In genomic region chr9:33263936-33264472, GRCh38 we compare ENCODE assay signal across 8 cellular contexts. TPM values are rescaled to one million over a fixed set of nuclear protein-coding genes. Genes with fewer than 3 reads are reported as not detected.
DNase-seq lines count a peak whose midpoint lies in the region; ATAC-seq, FAIRE-seq and TF ChIP-seq lines count a peak whose summit lies in the region.

No MANE protein-coding gene starts in this region.

- no peaks in the 10 kb centered on the region for H4K20me1 ChIP-seq in keratinocyte (ENCODE audit: control insufficient read depth, extremely low read depth, insufficient read depth, low read length)

- H3K4me2 ChIP-seq in keratinocyte (ENCODE audit: control insufficient read depth, extremely low read depth, insufficient read depth, low read depth, low read length): peak overlapping the region; percentile 88

- peaks cover 44% of the 10 kb centered on the region for H3K79me2 ChIP-seq in keratinocyte (ENCODE audit: control insufficient read depth, insufficient read depth, low read length)

- H3K36me3 Mint-ChIP-seq in CD4-positive, CD25-positive, alpha-beta regulatory T cell: peaks cover 26% of the 10 kb centered on the region

- no peaks in the 10 kb centered on the region for H3K27me3 Mint-ChIP-seq in CD4-positive, CD25-positive, alpha-beta regulatory T cell

- DNase-seq in CD4-positive, CD25-positive, alpha-beta regulatory T cell: peak; percentile 23 to 60 (median 49)
- DNase-seq in GM19240 (ENCODE audit: insufficient read length, low spot score) (peak; percentile 28), T-helper 1 cell (peak; percentile 25 to 34 (median 26)), breast epithelium (ENCODE audit: low spot score in 2 of 2) (peak; percentile 31 to 59), keratinocyte (ENCODE audit: low read depth, low spot score) (no peak), NCI-H2107 treated with DMSO at 0.1 percent for 48 hours (lab: John Stamatoyannopoulos, UW; ENCODE audit: unreplicated experiment) (no peak)
- peak; percentile 7 to 32 for DNase-seq in stimulated activated CD4-positive, alpha-beta T cell treated with anti-CD3 and anti-CD28 coated beads, Interleukin-12 subunit alpha, Interleukin-12 subunit beta, amount 100 ng/mL, for 24 hours (ENCODE audit: low read depth in 2 of 2)

- TF ChIP-seq POLR2A in breast epithelium (IDR thresholded peaks at IDR 0.05): no peak

- H3K27me3 ChIP-seq in CD4-positive, CD25-positive, alpha-beta regulatory T cell (ENCODE audit: control insufficient read depth, insufficient read depth, low read length): no peaks in the 10 kb centered on the region
- H3K27me3 ChIP-seq in breast epithelium: no peaks in the 10 kb centered on the region
- H3K27me3 ChIP-seq in keratinocyte (ENCODE audit: control insufficient read depth, extremely low read depth, insufficient read depth, low read length): no peaks in the 10 kb centered on the region

- peaks cover 48% of the 10 kb centered on the region for H3K36me3 ChIP-seq in CD4-positive, CD25-positive, alpha-beta regulatory T cell (ENCODE audit: control insufficient read depth, insufficient read depth, low read length)
- H3K36me3 ChIP-seq in breast epithelium (no peaks in the 10 kb centered on the region), keratinocyte (ENCODE audit: control insufficient read depth in 2 of 2, extremely low read depth in 1 of 2, insufficient read depth in 2 of 2, low read length in 2 of 2) (peaks cover 19% of the 10 kb centered on the region in 2 experiments)

- dilution Hi-C loops in keratinocyte (cut with MboI; ENCODE audit: extremely low pct_ligation_motif_present, low sequenced_read_pairs): no loop called here

- H3K9me3 Mint-ChIP-seq in CD4-positive, CD25-positive, alpha-beta regulatory T cell: no peaks in the 10 kb centered on the region

- no peaks in the 10 kb centered on the region for H3K9me3 ChIP-seq in CD4-positive, CD25-positive, alpha-beta regulatory T cell (ENCODE audit: control insufficient read depth in 2 of 2, low read length in 2 of 2)
- H3K9me3 ChIP-seq in breast epithelium (no peaks in the 10 kb centered on the region), keratinocyte (ENCODE audit: control insufficient read depth, low read depth, low read length) (no peaks in the 10 kb centered on the region)

- ATAC-seq in CD4-positive, CD25-positive, alpha-beta regulatory T cell (ENCODE audit: low read depth in 2 of 2): no peak
- ATAC-seq in HG03378 (IDR thresholded peaks at IDR 0.05; ENCODE audit: unreplicated experiment): peak; percentile 21

- H3K4me3 Mint-ChIP-seq in CD4-positive, CD25-positive, alpha-beta regulatory T cell: peak overlapping the region; percentile 93 to 99 (median 96)

- peak overlapping the region; percentile 81 for H2AFZ ChIP-seq in keratinocyte (ENCODE audit: control insufficient read depth, low read length)

- no peak for FAIRE-seq in keratinocyte (lab: Jason Lieb, UNC)

- no peak for TF ChIP-seq CTCF in breast epithelium (IDR thresholded peaks at IDR 0.05)
- TF ChIP-seq CTCF in keratinocyte (optimal IDR thresholded peaks at IDR 0.05 in 1 of 3, IDR thresholded peaks at IDR 0.05 in 1 of 3, conservative IDR thresholded peaks at IDR 0.05 in 1 of 3; ENCODE audit: extremely low read depth in 1 of 3, insufficient read depth in 2 of 3, low read length in 3 of 3): no peak

- peak overlapping the region; percentile 93 for H3K4me3 ChIP-seq in CD4-positive, CD25-positive, alpha-beta regulatory T cell (ENCODE audit: low read depth, low read length)
- H3K4me3 ChIP-seq in breast epithelium (peak overlapping the region; percentile 97 to 98 (median 98)), keratinocyte (ENCODE audit: control insufficient read depth in 2 of 3, extremely low read depth in 1 of 3, insufficient read depth in 2 of 3, low read depth in 1 of 3, low read length in 3 of 3) (peak overlapping the region; percentile 75 to 98 (median 91))

- intact Hi-C loops in breast epithelium (cut with DNase I; ENCODE audit: low total_unique reads): loop anchor here (2.0 kb wide), 1 partner anchor 73 kb away; no protein-coding TSS in a partner anchor

- H3K27ac ChIP-seq in CD4-positive, CD25-positive, alpha-beta regulatory T cell (ENCODE audit: insufficient read depth, low read length, poor library complexity, severe bottlenecking): peak overlapping the region; percentile 88
- H3K27ac ChIP-seq in breast epithelium (peak overlapping the region; percentile 95), keratinocyte (ENCODE audit: control insufficient read depth, insufficient read depth, low read length) (peak overlapping the region; percentile 96)

- peak overlapping the region; percentile 98 for H3K9ac ChIP-seq in keratinocyte (ENCODE audit: control insufficient read depth, extremely low read depth, insufficient read depth, low read length)

- H3K4me1 ChIP-seq in CD4-positive, CD25-positive, alpha-beta regulatory T cell (ENCODE audit: control insufficient read depth, insufficient read depth, low read length, poor library complexity, severe bottlenecking): peaks cover 37% of the 10 kb centered on the region
- peaks cover 0 to 8% of the 10 kb centered on the region in 2 donors for H3K4me1 ChIP-seq in breast epithelium
- peaks cover 18% of the 10 kb centered on the region for H3K4me1 ChIP-seq in keratinocyte (ENCODE audit: control insufficient read depth, extremely low read depth, insufficient read depth, low read length)

- H3K9me1 ChIP-seq in keratinocyte (ENCODE audit: control insufficient read depth, extremely low read depth, insufficient read depth, low read length): no peaks in the 10 kb centered on the region

- H3K4me1 Mint-ChIP-seq in CD4-positive, CD25-positive, alpha-beta regulatory T cell: peaks cover 20 to 74% (median 43%) of the 10 kb centered on the region in 4 donors

- H3K27ac Mint-ChIP-seq in CD4-positive, CD25-positive, alpha-beta regulatory T cell: peak overlapping the region; percentile 86 to 96 (median 94)

RNA-seq across cellular contexts. Expression of gene BAG1, which starts 0.5 kb away (rescaled TPM):
- total RNA-seq in CD4-positive, CD25-positive, alpha-beta regulatory T cell: 80.2 TPM
- polyA plus RNA-seq in CD4-positive, CD25-positive, alpha-beta regulatory T cell: 100 to 1,000 TPM in 1 of 4 donors, 10 to 100 TPM in 3; 81.8 to 100 (median 94.4) TPM
- total RNA-seq in breast epithelium: 10 to 100 TPM; 34.7 to 54.7 (median 44.9) TPM
- 22.4 to 30.1 TPM (median 25.1 TPM) in 3 replicates for polyA plus RNA-seq in keratinocyte
- polyA plus RNA-seq in keratinocyte (2011; ENCODE audit: low read depth): 60.0 TPM
- polyA plus RNA-seq in keratinocyte (2011; cell fraction: cytosol; rRNA removed): 25.8 and 35.4 TPM in 2 replicates
- 32.7 and 39.1 TPM in 2 replicates for polyA plus RNA-seq in keratinocyte (2011; cell fraction: nucleus; rRNA removed)
- 22.1 and 64.9 TPM in 2 replicates for polyA plus RNA-seq in keratinocyte (2012; ENCODE audit: low replicate concordance)
- polyA minus RNA-seq in keratinocyte: 3.9 to 22.9 TPM (median 17.7 TPM) in 3 replicates
- polyA minus RNA-seq in keratinocyte (2011; cell fraction: cytosol; rRNA and poly(A)+ RNA removed): 16.9 TPM
- polyA minus RNA-seq in keratinocyte (2011; cell fraction: nucleus; rRNA and poly(A)+ RNA removed): 67.5 and 70.0 TPM in 2 replicates

RNA-seq across cellular contexts. Expression of gene CHMP5, which starts 0.8 kb away (rescaled TPM):
- total RNA-seq in CD4-positive, CD25-positive, alpha-beta regulatory T cell: 25.5 TPM
- polyA plus RNA-seq in CD4-positive, CD25-positive, alpha-beta regulatory T cell: 10 to 100 TPM; 48.6 to 58.3 (median 56.7) TPM
- total RNA-seq in breast epithelium: 10 to 100 TPM; 63.1 to 73.4 (median 65.5) TPM
- polyA plus RNA-seq in keratinocyte: 80.0 to 132 TPM (median 82.7 TPM) in 3 replicates
- polyA plus RNA-seq in keratinocyte (2011; ENCODE audit: low read depth): 154 TPM
- polyA plus RNA-seq in keratinocyte (2011; cell fraction: cytosol; rRNA removed): 93.3 and 137 TPM in 2 replicates
- 59.9 and 92.7 TPM in 2 replicates for polyA plus RNA-seq in keratinocyte (2011; cell fraction: nucleus; rRNA removed)
- polyA plus RNA-seq in keratinocyte (2012; ENCODE audit: low replicate concordance): 72.5 and 125 TPM in 2 replicates
- 2.2 to 32.5 TPM (median 14.6 TPM) in 3 replicates for polyA minus RNA-seq in keratinocyte
- polyA minus RNA-seq in keratinocyte (2011; cell fraction: cytosol; rRNA and poly(A)+ RNA removed): 29.4 TPM
- polyA minus RNA-seq in keratinocyte (2011; cell fraction: nucleus; rRNA and poly(A)+ RNA removed): 10.1 and 21.1 TPM in 2 replicates

RNA-seq across cellular contexts. Expression of gene SPINK4, which starts 24.0 kb away (rescaled TPM):
- not detected for total RNA-seq in CD4-positive, CD25-positive, alpha-beta regulatory T cell
- not detected for polyA plus RNA-seq in CD4-positive, CD25-positive, alpha-beta regulatory T cell
- total RNA-seq in breast epithelium: not detected
- polyA plus RNA-seq in keratinocyte: 0.85 TPM in 1 of 3 replicates, not detected in the others
- not detected for polyA plus RNA-seq in keratinocyte (2011; ENCODE audit: low read depth)
- polyA plus RNA-seq in keratinocyte (2011; cell fraction: cytosol; rRNA removed): not detected in 2 replicates
- polyA plus RNA-seq in keratinocyte (2011; cell fraction: nucleus; rRNA removed): not detected in 2 replicates
- 3.1 TPM in 1 of 2 replicates, not detected in the other for polyA plus RNA-seq in keratinocyte (2012; ENCODE audit: low replicate concordance)
- polyA minus RNA-seq in keratinocyte: not detected in 3 replicates
- 26.5 TPM for polyA minus RNA-seq in keratinocyte (2011; cell fraction: cytosol; rRNA and poly(A)+ RNA removed)
- 3.7 and 5.7 TPM in 2 replicates for polyA minus RNA-seq in keratinocyte (2011; cell fraction: nucleus; rRNA and poly(A)+ RNA removed)

RNA-seq across cellular contexts. Expression of gene NFX1, which starts 26.3 kb away (rescaled TPM):
- 36.8 TPM for total RNA-seq in CD4-positive, CD25-positive, alpha-beta regulatory T cell
- 10 to 100 TPM; 19.8 to 31.6 (median 26.7) TPM for polyA plus RNA-seq in CD4-positive, CD25-positive, alpha-beta regulatory T cell
- 10 to 100 TPM; 36.3 to 45.5 (median 38.3) TPM for total RNA-seq in breast epithelium
- 24.2 to 28.8 TPM (median 28.1 TPM) in 3 replicates for polyA plus RNA-seq in keratinocyte
- polyA plus RNA-seq in keratinocyte (2011; ENCODE audit: low read depth): 25.5 TPM
- polyA plus RNA-seq in keratinocyte (2011; cell fraction: cytosol; rRNA removed): 18.2 and 24.3 TPM in 2 replicates
- 47.5 and 49.6 TPM in 2 replicates for polyA plus RNA-seq in keratinocyte (2011; cell fraction: nucleus; rRNA removed)
- 20.0 and 25.9 TPM in 2 replicates for polyA plus RNA-seq in keratinocyte (2012; ENCODE audit: low replicate concordance)
- polyA minus RNA-seq in keratinocyte: 39.4 to 62.6 TPM (median 56.1 TPM) in 3 replicates
- 24.0 TPM for polyA minus RNA-seq in keratinocyte (2011; cell fraction: cytosol; rRNA and poly(A)+ RNA removed)
- 25.9 and 48.3 TPM in 2 replicates for polyA minus RNA-seq in keratinocyte (2011; cell fraction: nucleus; rRNA and poly(A)+ RNA removed)

Comparison
In these comparisons a context has a peak if more than half of its experiments do, and no peak if none do; other contexts are left out.
1. DNase-seq: peak in CD4-positive, CD25-positive, alpha-beta regulatory T cell (3 of 3), GM19240 (single experiment), T-helper 1 cell (5 of 5), breast epithelium (2 of 2) and stimulated activated CD4-positive, alpha-beta T cell treated with anti-CD3 and anti-CD28 coated beads, Interleukin-12 subunit alpha, Interleukin-12 subunit beta, amount 100 ng/mL, for 24 hours (2 of 2); none in keratinocyte (single experiment) and NCI-H2107 treated with DMSO at 0.1 percent for 48 hours (single experiment).
2. Peak in every context shown above with its lines, with median percentiles within 50 percentile points of each other: H3K27ac ChIP-seq and H3K4me3 ChIP-seq.